1 cellular context compared by ENCODE assay signal in the genomic region with DNA sequence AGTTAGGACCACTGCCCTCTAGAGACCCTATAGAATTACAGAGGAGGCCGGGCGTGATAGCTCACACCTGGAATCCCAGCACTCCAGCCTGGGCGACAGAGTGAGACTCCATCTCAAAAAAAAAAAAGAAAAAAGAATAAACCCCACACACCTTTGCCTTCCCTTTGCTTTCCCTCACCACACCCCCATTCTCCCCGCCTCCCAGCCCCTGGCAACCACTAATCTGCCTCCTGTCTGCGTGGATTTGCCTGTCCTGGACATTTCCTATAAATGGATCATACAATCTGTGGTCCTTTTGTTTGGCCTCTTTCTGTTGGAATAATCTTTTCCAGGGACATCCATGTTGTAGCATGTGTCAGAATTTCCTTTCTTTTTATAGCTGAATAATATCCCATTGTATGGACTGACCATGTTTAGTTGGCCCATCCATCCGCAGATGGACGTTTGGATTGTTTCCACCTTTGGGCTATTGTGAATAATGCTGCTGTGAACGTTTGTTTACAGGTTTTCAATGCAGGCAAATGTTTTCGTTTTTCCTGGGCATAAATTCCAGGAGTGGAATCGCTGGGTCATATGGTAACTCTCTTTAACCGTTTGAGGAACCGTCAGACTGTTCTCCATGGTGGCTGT.
TF ChIP-seq lines count a peak whose summit lies in the region.

No MANE protein-coding gene starts in this region.

TF ChIP-seq in GM23338, 12 proteins besides CTCF, POLR2A, EP300 and RAD21 (continued from another document):
- TF ChIP-seq ZNF462 (CRISPR knock-in tag; IDR thresholded peaks at IDR 0.05) (no peak), EZH2phosphoT487 (IDR thresholded peaks at IDR 0.05; ENCODE audit: unreplicated experiment) (no peak), ZNF114 (CRISPR knock-in tag; IDR thresholded peaks at IDR 0.05) (no peak), ZNF331 (CRISPR knock-in tag; IDR thresholded peaks at IDR 0.05; ENCODE audit: low read depth) (no peak), JUNB (IDR thresholded peaks at IDR 0.05; ENCODE audit: unreplicated experiment) (no peak), EZH2 (IDR thresholded peaks at IDR 0.05; ENCODE audit: low read depth, unreplicated experiment) (no peak), CREB1 (CRISPR knock-in tag; IDR thresholded peaks at IDR 0.05; ENCODE audit: low read depth) (no peak), POLR2AphosphoS5 (IDR thresholded peaks at IDR 0.05; ENCODE audit: low read depth) (no peak), STAT1 (IDR thresholded peaks at IDR 0.05; ENCODE audit: unreplicated experiment) (no peak)
- TF ChIP-seq, protein P1, sequence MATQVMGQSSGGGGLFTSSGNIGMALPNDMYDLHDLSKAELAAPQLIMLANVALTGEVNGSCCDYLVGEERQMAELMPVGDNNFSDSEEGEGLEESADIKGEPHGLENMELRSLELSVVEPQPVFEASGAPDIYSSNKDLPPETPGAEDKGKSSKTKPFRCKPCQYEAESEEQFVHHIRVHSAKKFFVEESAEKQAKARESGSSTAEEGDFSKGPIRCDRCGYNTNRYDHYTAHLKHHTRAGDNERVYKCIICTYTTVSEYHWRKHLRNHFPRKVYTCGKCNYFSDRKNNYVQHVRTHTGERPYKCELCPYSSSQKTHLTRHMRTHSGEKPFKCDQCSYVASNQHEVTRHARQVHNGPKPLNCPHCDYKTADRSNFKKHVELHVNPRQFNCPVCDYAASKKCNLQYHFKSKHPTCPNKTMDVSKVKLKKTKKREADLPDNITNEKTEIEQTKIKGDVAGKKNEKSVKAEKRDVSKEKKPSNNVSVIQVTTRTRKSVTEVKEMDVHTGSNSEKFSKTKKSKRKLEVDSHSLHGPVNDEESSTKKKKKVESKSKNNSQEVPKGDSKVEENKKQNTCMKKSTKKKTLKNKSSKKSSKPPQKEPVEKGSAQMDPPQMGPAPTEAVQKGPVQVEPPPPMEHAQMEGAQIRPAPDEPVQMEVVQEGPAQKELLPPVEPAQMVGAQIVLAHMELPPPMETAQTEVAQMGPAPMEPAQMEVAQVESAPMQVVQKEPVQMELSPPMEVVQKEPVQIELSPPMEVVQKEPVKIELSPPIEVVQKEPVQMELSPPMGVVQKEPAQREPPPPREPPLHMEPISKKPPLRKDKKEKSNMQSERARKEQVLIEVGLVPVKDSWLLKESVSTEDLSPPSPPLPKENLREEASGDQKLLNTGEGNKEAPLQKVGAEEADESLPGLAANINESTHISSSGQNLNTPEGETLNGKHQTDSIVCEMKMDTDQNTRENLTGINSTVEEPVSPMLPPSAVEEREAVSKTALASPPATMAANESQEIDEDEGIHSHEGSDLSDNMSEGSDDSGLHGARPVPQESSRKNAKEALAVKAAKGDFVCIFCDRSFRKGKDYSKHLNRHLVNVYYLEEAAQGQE (IDR thresholded peaks at IDR 0.05; ENCODE audit: unreplicated experiment): no peak
- TF ChIP-seq, protein P2, sequence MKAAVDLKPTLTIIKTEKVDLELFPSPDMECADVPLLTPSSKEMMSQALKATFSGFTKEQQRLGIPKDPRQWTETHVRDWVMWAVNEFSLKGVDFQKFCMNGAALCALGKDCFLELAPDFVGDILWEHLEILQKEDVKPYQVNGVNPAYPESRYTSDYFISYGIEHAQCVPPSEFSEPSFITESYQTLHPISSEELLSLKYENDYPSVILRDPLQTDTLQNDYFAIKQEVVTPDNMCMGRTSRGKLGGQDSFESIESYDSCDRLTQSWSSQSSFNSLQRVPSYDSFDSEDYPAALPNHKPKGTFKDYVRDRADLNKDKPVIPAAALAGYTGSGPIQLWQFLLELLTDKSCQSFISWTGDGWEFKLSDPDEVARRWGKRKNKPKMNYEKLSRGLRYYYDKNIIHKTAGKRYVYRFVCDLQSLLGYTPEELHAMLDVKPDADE (IDR thresholded peaks at IDR 0.05): no peak
